32 cellular contexts compared by ENCODE assay signal in genomic region chr1:4461726-4462290, GRCh38.
"Had no signal": no experiment of that assay in that cellular context is flagged by ENCODE, and none has a peak within 500 bp of the region (broad histone marks: within the 10 kb centered on the region; RNA-seq: fewer than 3 reads in every experiment).

No MANE protein-coding gene starts in this region.

- H3K27ac ChIP-seq: heart left ventricle, left lung, lower lobe of right lung, pancreas, prostate gland, skin epidermis, suprapubic skin, thoracic aorta, tibial artery, upper lobe of right lung had no signal

- ATAC-seq: left colon; left lung; lower lobe of right lung; natural killer cell; pancreas; right cardiac atrium; sciatic nerve; stimulated activated naive B cell treated with anti-CD40 and anti-IgM and Interleukin-4, amounts not matched to agents 10 μg/mL and 1 μg/mL and 100 μg/mL, for 72 hours; upper lobe of right lung had no signal

- H3K27me3 ChIP-seq: heart left ventricle, left lung, pancreas, suprapubic skin, tibial artery, upper lobe of right lung had no signal

- H3K36me3 Mint-ChIP-seq: immature natural killer cell; mesothelial cell of epicardium; naive B cell; natural killer cell; stimulated activated naive B cell treated with anti-CD40 and anti-IgM and Interleukin-4, amounts not matched to agents 10 μg/mL and 1 μg/mL and 100 μg/mL, for 72 hours had no signal

- DNase-seq: heart left ventricle; hypothalamus; immature natural killer cell; kidney; left colon; left lung; lower lobe of right lung; mammary epithelial cell; mesenchymal stem cell; naive B cell; natural killer cell; nephron progenitor cell; nucleus accumbens; pancreas; posterior cingulate gyrus; retina; right cardiac atrium; stimulated activated CD4-positive, alpha-beta T cell treated with anti-CD3 and anti-CD28 coated beads, Interleukin-12 subunit alpha, Interleukin-12 subunit beta, amount 100 ng/mL, for 4 hours; stimulated activated CD4-positive, alpha-beta T cell treated with anti-CD3 and anti-CD28 coated beads, Interleukin-15, amount 100 ng/mL, for 24 hours; stimulated activated CD4-positive, alpha-beta T cell treated with anti-CD3 and anti-CD28 coated beads, Interleukin-2, amount 100 ng/mL, for 24 hours; stimulated activated CD4-positive, alpha-beta T cell treated with anti-CD3 and anti-CD28 coated beads, Interleukin-4, amount 100 ng/mL, for 1 hour; stimulated activated naive B cell treated with anti-CD40 and anti-IgM and Interleukin-4, amounts not matched to agents 10 μg/mL and 1 μg/mL and 100 μg/mL, for 72 hours; tibial artery; trophoblast cell; upper lobe of right lung had no signal

- H3K4me3 Mint-ChIP-seq: immature natural killer cell; mesothelial cell of epicardium; naive B cell; natural killer cell; nephron progenitor cell; stimulated activated naive B cell treated with anti-CD40 and anti-IgM and Interleukin-4, amounts not matched to agents 10 μg/mL and 1 μg/mL and 100 μg/mL, for 72 hours; stimulated activated naive CD8-positive, alpha-beta T cell treated with anti-CD3 and anti-CD28 coated beads, Interleukin-15, Interleukin-2, amounts not matched to agents 100 ng/mL and 50 ng/mL, for 24 hours had no signal

- H3K4me1 ChIP-seq: left lung, lower lobe of right lung, pancreas, prostate gland, suprapubic skin, tibial artery, upper lobe of right lung had no signal

- H3K27ac Mint-ChIP-seq: immature natural killer cell; mesothelial cell of epicardium; naive B cell; natural killer cell; stimulated activated naive B cell treated with anti-CD40 and anti-IgM and Interleukin-4, amounts not matched to agents 10 μg/mL and 1 μg/mL and 100 μg/mL, for 72 hours; stimulated activated naive CD8-positive, alpha-beta T cell treated with anti-CD3 and anti-CD28 coated beads, Interleukin-15, Interleukin-2, amounts not matched to agents 100 ng/mL and 50 ng/mL, for 24 hours had no signal

- H3K9me3 Mint-ChIP-seq: immature natural killer cell; mesothelial cell of epicardium; natural killer cell; stimulated activated naive CD8-positive, alpha-beta T cell treated with anti-CD3 and anti-CD28 coated beads, Interleukin-15, Interleukin-2, amounts not matched to agents 100 ng/mL and 50 ng/mL, for 24 hours had no signal

- H3K4me1 Mint-ChIP-seq: immature natural killer cell; mesothelial cell of epicardium; naive B cell; natural killer cell; stimulated activated naive B cell treated with anti-CD40 and anti-IgM and Interleukin-4, amounts not matched to agents 10 μg/mL and 1 μg/mL and 100 μg/mL, for 72 hours had no signal

- H3K9me3 ChIP-seq: left lung, lower lobe of right lung, pancreas, prostate gland, suprapubic skin, thoracic aorta, tibial artery, upper lobe of right lung had no signal

- H3K4me3 ChIP-seq: heart left ventricle, left lung, lower lobe of right lung, pancreas, prostate gland, skin epidermis, suprapubic skin, thoracic aorta, tibial artery, upper lobe of right lung had no signal

- H3K36me3 ChIP-seq: heart left ventricle, left lung, lower lobe of right lung, pancreas, prostate gland, suprapubic skin, thoracic aorta, tibial artery, upper lobe of right lung had no signal

- H3K27me3 Mint-ChIP-seq: stimulated activated naive CD8-positive, alpha-beta T cell treated with anti-CD3 and anti-CD28 coated beads, Interleukin-15, Interleukin-2, amounts not matched to agents 100 ng/mL and 50 ng/mL, for 24 hours had no signal
